In genomic region chr11:66851698-66852465, GRCh38 we compare ENCODE assay signal across 10 cellular contexts. TPM values are rescaled to one million over a fixed set of nuclear protein-coding genes. Genes with fewer than 3 reads are reported as not detected.
DNase-seq lines count a peak whose midpoint lies in the region; ATAC-seq and TF ChIP-seq lines count a peak whose summit lies in the region.
"Had no signal": no experiment of that assay in that cellular context is flagged by ENCODE, and none has a peak within 500 bp of the region (broad histone marks: within the 10 kb centered on the region; RNA-seq: fewer than 3 reads in every experiment).

No MANE protein-coding gene starts in this region.

- H3K9me3 Mint-ChIP-seq in activated CD4-positive, alpha-beta memory T cell treated with anti-CD3 and anti-CD28 coated beads for 36 hours, result no peaks in the 10 kb centered on the region

- POLR2A ChIA-PET in activated CD4-positive, alpha-beta memory T cell treated with anti-CD3 and anti-CD28 coated beads for 36 hours (lab: Charles Lee), result interaction anchor here (0.9 kb wide), 1 partner anchor 9 kb away, joined by 11 read pairs; the partner anchor contains the start of gene RCE1

- H3K4me3 Mint-ChIP-seq in activated CD4-positive, alpha-beta memory T cell treated with anti-CD3 and anti-CD28 coated beads for 36 hours, result no peak overlapping the region

- peaks cover 1% of the 10 kb centered on the region for H3K36me3 Mint-ChIP-seq in activated CD4-positive, alpha-beta memory T cell treated with anti-CD3 and anti-CD28 coated beads for 36 hours

- ATAC-seq in HG02870 (IDR thresholded peaks at IDR 0.05; ENCODE audit: unreplicated experiment) (no peak), HG03520 (IDR thresholded peaks at IDR 0.05; ENCODE audit: unreplicated experiment) (no peak)

- DNase-seq in DMS53 (lab: John Stamatoyannopoulos, UW) (peak; percentile 58), DMS53 treated with DMSO at 0.1 percent for 48 hours (lab: John Stamatoyannopoulos, UW; ENCODE audit: unreplicated experiment) (no peak), GM20000 (ENCODE audit: low spot score) (peak; percentile 68), lung microvascular endothelial cell (ENCODE audit: low read depth in 2 of 2) (peak; percentile 52 to 75), NCI-H2029 (lab: John Stamatoyannopoulos, UW) (no peak)
- peak; percentile 59 for DNase-seq in activated CD4-positive, alpha-beta memory T cell treated with anti-CD3 and anti-CD28 coated beads for 36 hours
- DNase-seq: activated CD4-positive, CD25-positive, alpha-beta regulatory T cell; NCI-H2107 had no signal

- H3K27me3 Mint-ChIP-seq in activated CD4-positive, alpha-beta memory T cell treated with anti-CD3 and anti-CD28 coated beads for 36 hours, result no peaks in the 10 kb centered on the region

- CTCF ChIA-PET in activated CD4-positive, alpha-beta memory T cell treated with anti-CD3 and anti-CD28 coated beads for 36 hours (lab: Charles Lee), result interaction anchor here (0.5 to 1.5 kb wide), 5 partner anchors 8 to 508 kb away, joined by 3 to 11 read pairs (median 3); partner anchors contain the start of gene RCE1

- no peak overlapping the region for H3K27ac Mint-ChIP-seq in activated CD4-positive, alpha-beta memory T cell treated with anti-CD3 and anti-CD28 coated beads for 36 hours

- peak; percentile 2 for TF ChIP-seq CTCF in GM20000 (IDR thresholded peaks at IDR 0.05; ENCODE audit: extremely low read depth, missing control alignments)

- H3K4me1 Mint-ChIP-seq in activated CD4-positive, alpha-beta memory T cell treated with anti-CD3 and anti-CD28 coated beads for 36 hours (ENCODE audit: low read depth), result peaks cover 12% of the 10 kb centered on the region

- intact Hi-C loops in activated CD4-positive, alpha-beta memory T cell treated with anti-CD3 and anti-CD28 coated beads for 36 hours (cut with micrococcal nuclease), result no loop called here

RNA-seq across cellular contexts. Expression of gene LRFN4, which starts 5.0 kb away (rescaled TPM):
- total RNA-seq in activated CD4-positive, alpha-beta memory T cell treated with anti-CD3 and anti-CD28 coated beads for 36 hours, result 10 to 100 TPM; 24.6 to 29.8 TPM
- 11.8 and 14.3 TPM in 2 replicates for total RNA-seq in lung microvascular endothelial cell

RNA-seq across cellular contexts. Expression of gene RCE1, which starts 8.6 kb away (rescaled TPM):
- 10 to 100 TPM; 22.5 to 24.4 TPM for total RNA-seq in activated CD4-positive, alpha-beta memory T cell treated with anti-CD3 and anti-CD28 coated beads for 36 hours
- total RNA-seq in lung microvascular endothelial cell, result 12.9 and 19.4 TPM in 2 replicates

Comparison
In these comparisons a context has a peak if more than half of its experiments do, and no peak if none do; other contexts are left out.
1. DNase-seq: peak in DMS53 (single experiment), GM20000 (single experiment), activated CD4-positive, alpha-beta memory T cell treated with anti-CD3 and anti-CD28 coated beads for 36 hours (single experiment) and lung microvascular endothelial cell (2 of 2); none in DMS53 treated with DMSO at 0.1 percent for 48 hours (single experiment) and NCI-H2029 (single experiment).